21 cellular contexts compared by ENCODE assay signal in the genomic region with DNA sequence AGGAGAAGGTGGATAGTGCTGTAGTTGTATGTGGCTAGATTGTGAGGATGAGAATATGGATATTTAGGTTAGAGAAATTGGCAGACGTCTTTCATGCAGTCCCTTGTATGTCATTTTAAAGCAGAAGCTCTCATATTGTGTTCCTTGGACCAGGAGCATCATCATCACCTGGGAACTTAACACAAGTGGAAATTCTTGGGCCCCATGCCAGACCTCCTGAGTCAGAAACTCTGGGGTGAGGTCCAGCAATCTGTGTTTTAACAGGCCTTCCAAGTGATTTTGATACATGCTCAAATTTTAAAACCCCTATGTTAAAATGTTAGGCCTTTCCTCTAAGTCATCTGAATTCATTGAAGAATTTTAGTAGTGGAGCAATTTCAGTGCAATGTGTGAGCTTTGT. TPM values are rescaled to one million over a fixed set of nuclear protein-coding genes. Genes with fewer than 3 reads are reported as not detected.
A peak's percentile ranks its signal among the peaks of the same experiment; 100 is the strongest.
DNase-seq lines count a peak whose midpoint lies in the region; ATAC-seq and TF ChIP-seq lines count a peak whose summit lies in the region.
"Had no signal": no experiment of that assay in that cellular context is flagged by ENCODE, and none has a peak within 500 bp of the region (broad histone marks: within the 10 kb centered on the region; RNA-seq: fewer than 3 reads in every experiment).

No MANE protein-coding gene starts in this region.

- H3K4me1 Mint-ChIP-seq in MCF 10A (ENCODE audit: insufficient read depth, unreplicated experiment): peaks cover 7% of the 10 kb centered on the region
- H3K4me1 Mint-ChIP-seq: CD14-positive monocyte had no signal

- intact Hi-C loops in MCF 10A (cut with micrococcal nuclease) (no loop called here), breast epithelium (cut with DNase I; ENCODE audit: low total_unique reads) (no loop called here), upper lobe of right lung (cut with DNase I) (no loop called here), heart left ventricle (cut with DNase I) (loop anchor here in 2 of 10 donors (10.0 kb wide), 1 partner anchor 107 kb away; no protein-coding TSS in a partner anchor)

- WGBS in heart left ventricle, 4 donors: 83 to 90% (median 88%) methylated on average over 1 of the region's 1 CpG

- TF ChIP-seq POLR2A in breast epithelium (IDR thresholded peaks at IDR 0.05): no peak
- TF ChIP-seq POLR2A in heart left ventricle (IDR thresholded peaks at IDR 0.05): no peak

- no TSS peak for BruUV-seq in MCF 10A (replicated peaks; lab: Mats Ljungman, UMichigan)

- ATAC-seq in foreskin keratinocyte (peak; percentile 72), upper lobe of right lung (peak; percentile 43), GM21390 (IDR thresholded peaks at IDR 0.05; ENCODE audit: unreplicated experiment) (no peak), left lobe of liver (no peak), heart left ventricle (no peak)
- ATAC-seq: A549; stimulated activated naive CD8-positive, alpha-beta T cell treated with anti-CD3 and anti-CD28 coated beads, Interleukin-15, Interleukin-2, amounts not matched to agents 100 U/mL and 50 U/mL, for 24 hours had no signal

- TF ChIP-seq CTCF in MCF 10A (IDR thresholded peaks at IDR 0.05; ENCODE audit: unreplicated experiment) (no peak), breast epithelium (IDR thresholded peaks at IDR 0.05) (no peak), foreskin keratinocyte (conservative IDR thresholded peaks at IDR 0.05) (no peak), upper lobe of right lung (IDR thresholded peaks at IDR 0.05) (no peak), heart left ventricle (IDR thresholded peaks at IDR 0.05) (no peak)

- H3K9me3 Mint-ChIP-seq in MCF 10A (ENCODE audit: unreplicated experiment): no peaks in the 10 kb centered on the region
- H3K9me3 Mint-ChIP-seq: CD14-positive monocyte; dendritic cell treated with granulocyte-macrophage colony-stimulating factor and Interleukin-4, amounts not matched to agents 40 ng/mL and 50 ng/mL, for 4 days; neural crest cell had no signal

- H3K27me3 ChIP-seq in breast epithelium: no peaks in the 10 kb centered on the region
- H3K27me3 ChIP-seq in foreskin keratinocyte: no peaks in the 10 kb centered on the region
- H3K27me3 ChIP-seq in upper lobe of right lung: no peaks in the 10 kb centered on the region
- no peaks in the 10 kb centered on the region for H3K27me3 ChIP-seq in heart left ventricle
- H3K27me3 ChIP-seq: SJSA1 had no signal

- H3K27me3 Mint-ChIP-seq in MCF 10A (ENCODE audit: insufficient read depth, unreplicated experiment): no peaks in the 10 kb centered on the region
- H3K27me3 Mint-ChIP-seq: dendritic cell treated with granulocyte-macrophage colony-stimulating factor and Interleukin-4, amounts not matched to agents 40 ng/mL and 50 ng/mL, for 4 days had no signal

- peak; percentile 84 for DNase-seq in MCF 10A (ENCODE audit: unreplicated experiment)
- DNase-seq in breast epithelium (ENCODE audit: low spot score in 2 of 2): no peak
- DNase-seq in amniotic epithelial cell (ENCODE audit: low read depth): peak; percentile 10
- peak; percentile 46 to 74 for DNase-seq in foreskin keratinocyte
- DNase-seq in upper lobe of right lung: no peak
- no peak for DNase-seq in left lobe of liver (ENCODE audit: low spot score)
- no peak for DNase-seq in heart left ventricle
- DNase-seq: activated CD4-positive, alpha-beta T cell treated with anti-CD3 and anti-CD28 coated beads for 1 hour; activated effector memory CD4-positive, alpha-beta T cell treated with Interleukin-2 at 50 U/mL for 16 hours; head of caudate nucleus; NCI-H187; NCI-H510A; retina; stimulated activated CD4-positive, alpha-beta T cell treated with anti-CD3 and anti-CD28 coated beads, Interleukin-15, amount 100 ng/mL, for 24 hours; stimulated activated naive CD8-positive, alpha-beta T cell treated with anti-CD3 and anti-CD28 coated beads, Interleukin-15, Interleukin-2, amounts not matched to agents 100 U/mL and 50 U/mL, for 24 hours had no signal

- CTCF ChIA-PET in MCF 10A (lab: Yijun Ruan, JAX): interaction anchor here (1.1 to 1.3 kb wide), 4 partner anchors 32 to 337 kb away, joined by 3 to 9 read pairs (median 4); no protein-coding TSS in a partner anchor

- H3K9me3 ChIP-seq in breast epithelium (no peaks in the 10 kb centered on the region), upper lobe of right lung (no peaks in the 10 kb centered on the region), heart left ventricle (no peaks in the 10 kb centered on the region)
- H3K9me3 ChIP-seq: A549, SJSA1 had no signal

- H3K4me1 ChIP-seq in breast epithelium (no peaks in the 10 kb centered on the region), foreskin keratinocyte (peaks cover 2% of the 10 kb centered on the region), upper lobe of right lung (no peaks in the 10 kb centered on the region), heart left ventricle (no peaks in the 10 kb centered on the region)
- H3K4me1 ChIP-seq: SJSA1 had no signal

- no peaks in the 10 kb centered on the region for H3K36me3 Mint-ChIP-seq in MCF 10A (ENCODE audit: insufficient read depth, unreplicated experiment)
- H3K36me3 Mint-ChIP-seq: CD14-positive monocyte had no signal

- H3K27ac Mint-ChIP-seq in MCF 10A (ENCODE audit: low read depth, unreplicated experiment): no peak overlapping the region
- H3K27ac Mint-ChIP-seq: CD14-positive monocyte; dendritic cell treated with granulocyte-macrophage colony-stimulating factor and Interleukin-4, amounts not matched to agents 40 ng/mL and 50 ng/mL, for 4 days had no signal

- H3K27ac ChIP-seq in breast epithelium: no peak overlapping the region
- no peak overlapping the region for H3K27ac ChIP-seq in foreskin keratinocyte
- no peak overlapping the region for H3K27ac ChIP-seq in upper lobe of right lung
- H3K27ac ChIP-seq in heart left ventricle: no peak overlapping the region
- H3K27ac ChIP-seq: A549, SJSA1 had no signal

- no peaks in the 10 kb centered on the region for H3K36me3 ChIP-seq in breast epithelium
- no peaks in the 10 kb centered on the region for H3K36me3 ChIP-seq in upper lobe of right lung
- H3K36me3 ChIP-seq in heart left ventricle: no peaks in the 10 kb centered on the region
- H3K36me3 ChIP-seq: SJSA1 had no signal

- no peak overlapping the region for H3K4me3 Mint-ChIP-seq in MCF 10A (ENCODE audit: unreplicated experiment)
- H3K4me3 Mint-ChIP-seq: CD14-positive monocyte; dendritic cell treated with granulocyte-macrophage colony-stimulating factor and Interleukin-4, amounts not matched to agents 40 ng/mL and 50 ng/mL, for 4 days; neural crest cell had no signal

- POLR2A ChIA-PET in MCF 10A (lab: Yijun Ruan, JAX): interaction anchor here (0.6 to 1.5 kb wide), 2 partner anchors 15 to 106 kb away, joined by 3 to 4 read pairs; no protein-coding TSS in a partner anchor

- H3K4me3 ChIP-seq in breast epithelium (no peak overlapping the region), upper lobe of right lung (no peak overlapping the region), heart left ventricle (no peak overlapping the region)
- H3K4me3 ChIP-seq: A549, SJSA1 had no signal

RNA-seq across cellular contexts. Expression of a gene that starts 34.8 kb away (rescaled TPM):
- total RNA-seq in MCF 10A (2022) (3.0 and 5.2 TPM in 2 replicates), breast epithelium (10 to 100 TPM; 11.7 to 13.1 (median 11.8) TPM), foreskin keratinocyte (4.0 and 4.7 TPM in 2 replicates), upper lobe of right lung (8.9 TPM), left lobe of liver (0.23 TPM), heart left ventricle (1 to 10 TPM in 5 of 9 donors, under 1 TPM in 4; 0.50 to 2.3 (median 1.1) TPM)
- polyA plus RNA-seq in foreskin keratinocyte (2.0 and 2.4 TPM in 2 replicates), heart left ventricle (under 1 TPM; 0.54 to 0.61 TPM)

Comparison
In these comparisons a context has a peak if more than half of its experiments do, and no peak if none do; other contexts are left out.
1. DNase-seq: peak in MCF 10A (single experiment), amniotic epithelial cell (single experiment) and foreskin keratinocyte (2 of 2); none in breast epithelium (0 of 2), upper lobe of right lung (single experiment), left lobe of liver (single experiment) and heart left ventricle (0 of 5).
2. ATAC-seq: peak in foreskin keratinocyte (single experiment) and upper lobe of right lung (single experiment); none in GM21390 (single experiment), left lobe of liver (single experiment) and heart left ventricle (0 of 4).